Comparison of ENCODE assay signal across 12 cellular contexts in genomic region chr10:61781969-61782403, GRCh38.
DNase-seq lines count a peak whose midpoint lies in the region; ATAC-seq, FAIRE-seq and TF ChIP-seq lines count a peak whose summit lies in the region.
"Had no signal": no experiment of that assay in that cellular context is flagged by ENCODE, and none has a peak within 500 bp of the region (broad histone marks: within the 10 kb centered on the region; RNA-seq: fewer than 3 reads in every experiment).

No MANE protein-coding gene starts in this region.

- H3K4me3 ChIP-seq in Jurkat, Clone E6-1 (ENCODE audit: low read length) = no peak overlapping the region
- H3K4me3 ChIP-seq: lung, psoas muscle had no signal

- POLR2A ChIA-PET in activated CD4-positive, alpha-beta memory T cell treated with anti-CD3 and anti-CD28 coated beads, Interleukin-2, amount 10 ng/mL, durations not matched to agents 7 days and 5 days (lab: Charles Lee) = interaction anchor here (0.9 to 1.2 kb wide), 2 partner anchors 29 to 121 kb away, joined by 3 to 8 read pairs; no protein-coding TSS in a partner anchor

- H3K9me3 Mint-ChIP-seq in activated CD4-positive, alpha-beta memory T cell treated with anti-CD3 and anti-CD28 coated beads, Interleukin-2, amount 10 ng/mL, durations not matched to agents 7 days and 5 days = peaks cover 8% of the 10 kb centered on the region

- CTCF ChIA-PET in activated CD4-positive, alpha-beta memory T cell treated with anti-CD3 and anti-CD28 coated beads, Interleukin-2, amount 10 ng/mL, durations not matched to agents 7 days and 5 days (lab: Charles Lee) = no interaction called here

- no peak overlapping the region for H3K4me3 Mint-ChIP-seq in activated CD4-positive, alpha-beta memory T cell treated with anti-CD3 and anti-CD28 coated beads, Interleukin-2, amount 10 ng/mL, durations not matched to agents 7 days and 5 days
- H3K4me3 Mint-ChIP-seq: activated naive CD8-positive, alpha-beta T cell; natural killer cell had no signal

- H3K36me3 Mint-ChIP-seq in activated CD4-positive, alpha-beta memory T cell treated with anti-CD3 and anti-CD28 coated beads, Interleukin-2, amount 10 ng/mL, durations not matched to agents 7 days and 5 days (ENCODE audit: low read depth) = peaks cover 24% of the 10 kb centered on the region
- H3K36me3 Mint-ChIP-seq: activated naive CD8-positive, alpha-beta T cell; natural killer cell had no signal

- DNase-seq in H54 (ENCODE audit: insufficient read length, low spot score) (peak; percentile 37), kidney tubule cell (ENCODE audit: low spot score) (peak; percentile 78), sciatic nerve (ENCODE audit: low spot score) (no peak), NCI-H2081 treated with DMSO at 0.1 percent for 48 hours (lab: John Stamatoyannopoulos, UW) (no peak), SHP77 treated with DMSO at 0.1 percent for 48 hours (lab: John Stamatoyannopoulos, UW) (no peak)
- peak; percentile 40 for DNase-seq in Jurkat, Clone E6-1 (ENCODE audit: low read depth, low spot score)
- DNase-seq in activated CD4-positive, alpha-beta memory T cell treated with anti-CD3 and anti-CD28 coated beads, Interleukin-2, amount 10 ng/mL, durations not matched to agents 7 days and 5 days = peak; percentile 20
- DNase-seq: natural killer cell, NCI-H187, psoas muscle had no signal

- H3K4me1 Mint-ChIP-seq in activated CD4-positive, alpha-beta memory T cell treated with anti-CD3 and anti-CD28 coated beads, Interleukin-2, amount 10 ng/mL, durations not matched to agents 7 days and 5 days = peaks cover 80% of the 10 kb centered on the region

- peak overlapping the region; percentile 29 for H3K27ac Mint-ChIP-seq in activated CD4-positive, alpha-beta memory T cell treated with anti-CD3 and anti-CD28 coated beads, Interleukin-2, amount 10 ng/mL, durations not matched to agents 7 days and 5 days
- H3K27ac Mint-ChIP-seq: activated naive CD8-positive, alpha-beta T cell; natural killer cell had no signal

- intact Hi-C loops in sciatic nerve (cut with DNase I) = no loop called here

- ATAC-seq in sciatic nerve = no peak
- ATAC-seq: natural killer cell, psoas muscle had no signal

- no peaks in the 10 kb centered on the region for H3K27me3 Mint-ChIP-seq in activated CD4-positive, alpha-beta memory T cell treated with anti-CD3 and anti-CD28 coated beads, Interleukin-2, amount 10 ng/mL, durations not matched to agents 7 days and 5 days
- H3K27me3 Mint-ChIP-seq: activated naive CD8-positive, alpha-beta T cell had no signal

- TF ChIP-seq POLR2A in H54 (IDR thresholded peaks at IDR 0.05; ENCODE audit: low read depth, low read length) = no peak

- FAIRE-seq in H54 (lab: Jason Lieb, UNC) = peak; percentile 92

Comparison
In these comparisons a context has a peak if more than half of its experiments do, and no peak if none do; other contexts are left out.
1. DNase-seq: peak in H54 (single experiment), Jurkat, Clone E6-1 (single experiment), activated CD4-positive, alpha-beta memory T cell treated with anti-CD3 and anti-CD28 coated beads, Interleukin-2, amount 10 ng/mL, durations not matched to agents 7 days and 5 days (single experiment) and kidney tubule cell (single experiment); none in sciatic nerve (single experiment), NCI-H2081 treated with DMSO at 0.1 percent for 48 hours (single experiment) and SHP77 treated with DMSO at 0.1 percent for 48 hours (single experiment).